In genomic region chr12:49945394-49946080, GRCh38 we compare ENCODE assay signal across 8 cellular contexts.
DNase-seq lines count a peak whose midpoint lies in the region; ATAC-seq and TF ChIP-seq lines count a peak whose summit lies in the region.

No MANE protein-coding gene starts in this region.

- TF ChIP-seq CTCF in 22Rv1 (IDR thresholded peaks at IDR 0.05) (peak; percentile 100), HL-60 (IDR thresholded peaks at IDR 0.05; ENCODE audit: insufficient read depth, low read length) (peak; percentile 92)

- H3K4me1 ChIP-seq in stomach smooth muscle (ENCODE audit: control insufficient read depth, insufficient read depth, low read length) = no peaks in the 10 kb centered on the region

- no peaks in the 10 kb centered on the region for H3K36me3 ChIP-seq in stomach smooth muscle (ENCODE audit: control insufficient read depth in 2 of 2, insufficient read depth in 2 of 2, low read length in 2 of 2)

- peak; percentile 43 for ATAC-seq in GM18508 (IDR thresholded peaks at IDR 0.05; ENCODE audit: insufficient read depth, unreplicated experiment)

- H3K4me3 ChIP-seq in HL-60 (replicated peaks; ENCODE audit: insufficient read depth, low read length) (no peak overlapping the region), stomach smooth muscle (ENCODE audit: low read length in 2 of 2) (peak overlapping the region; percentile 15 to 52)

- DNase-seq in HL-60 (ENCODE audit: low read depth in 1 of 2, low spot score in 1 of 2) = peak; percentile 63 to 75
- DNase-seq in SIG-M5 (lab: John Stamatoyannopoulos, UW) = peak; percentile 40
- DNase-seq in activated gamma-delta T cell treated with anti-CD3 and anti-CD28 coated beads, Interleukin-2, amount 50 U/mL, for 16 hours (ENCODE audit: low read depth) = peak; percentile 76
- peak; percentile 83 for DNase-seq in germinal center (ENCODE audit: low spot score)
- DNase-seq in non-pigmented ciliary epithelial cell (ENCODE audit: low read depth) = peak; percentile 20

- H3K27ac ChIP-seq in 22Rv1 (no peak overlapping the region), HL-60 (replicated peaks) (no peak overlapping the region), stomach smooth muscle (ENCODE audit: low read length) (no peak overlapping the region)

- H3K27me3 ChIP-seq in HL-60 (ENCODE audit: insufficient read depth, poor library complexity, severe bottlenecking) = no peaks in the 10 kb centered on the region
- H3K27me3 ChIP-seq in stomach smooth muscle (ENCODE audit: control insufficient read depth in 1 of 2, insufficient read depth in 2 of 2, low read length in 2 of 2) = no peaks in the 10 kb centered on the region

- H3K9me3 ChIP-seq in stomach smooth muscle (ENCODE audit: control insufficient read depth in 2 of 2, low read length in 2 of 2) = no peaks in the 10 kb centered on the region

- H3K9ac ChIP-seq in stomach smooth muscle (ENCODE audit: low read length in 2 of 2) = peak overlapping the region; percentile 30 to 52

Comparison
In these comparisons a context has a peak if more than half of its experiments do, and no peak if none do; other contexts are left out.
1. DNase-seq: peak in every context shown above with its lines; median percentile 83 in germinal center; 76 in activated gamma-delta T cell treated with anti-CD3 and anti-CD28 coated beads, Interleukin-2, amount 50 U/mL, for 16 hours; 69 in HL-60; 40 in SIG-M5; 20 in non-pigmented ciliary epithelial cell.